Comparison of ENCODE assay signal across 20 cellular contexts in the genomic region with DNA sequence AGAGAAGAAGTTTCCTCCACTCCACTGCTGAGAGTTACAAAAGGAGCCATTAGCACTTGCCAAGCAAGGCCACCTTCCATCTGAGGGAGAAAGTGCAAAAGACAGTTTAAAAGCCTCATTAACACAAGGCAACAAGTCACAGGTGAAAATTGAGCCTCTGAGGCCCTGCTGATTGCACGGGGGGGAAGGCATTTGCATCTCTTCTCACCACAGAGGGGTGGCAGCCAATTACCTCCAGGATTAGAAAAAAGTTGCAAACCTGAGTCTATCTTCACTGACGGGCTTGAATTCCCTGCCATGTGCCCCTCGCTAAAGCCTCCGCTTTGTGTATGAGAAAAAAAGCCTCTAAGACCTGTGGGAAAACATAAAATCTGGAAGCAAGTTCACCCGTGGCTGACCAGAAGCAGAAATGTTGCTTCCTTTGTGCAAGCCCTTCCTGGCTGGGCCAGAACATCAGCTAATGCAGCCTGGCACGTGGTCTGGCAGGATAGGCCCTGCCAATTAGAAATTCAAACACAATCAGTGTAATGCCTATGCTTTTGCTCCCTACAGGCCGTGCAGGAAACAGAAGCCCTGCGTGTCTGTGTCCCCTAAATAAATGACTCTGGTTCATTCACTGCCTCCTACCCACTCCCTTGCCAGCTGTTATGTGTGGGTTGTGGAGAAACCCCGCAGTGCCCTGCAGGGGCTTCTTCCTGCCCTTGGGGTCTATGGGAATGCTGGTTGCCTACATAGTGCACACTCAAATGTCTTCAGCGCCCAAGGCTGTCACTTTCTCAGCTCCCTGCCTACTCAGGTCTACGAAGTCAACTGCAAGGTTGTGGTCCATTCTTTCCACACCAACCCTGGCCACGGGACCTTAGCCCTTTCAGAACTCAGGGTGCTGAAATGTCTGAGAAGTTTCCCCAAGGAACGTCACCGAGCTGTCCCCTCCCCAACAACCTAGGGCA.
DNase-seq lines count a peak whose midpoint lies in the region; ATAC-seq and TF ChIP-seq lines count a peak whose summit lies in the region.
"Had no signal": no experiment of that assay in that cellular context is flagged by ENCODE, and none has a peak within 500 bp of the region (broad histone marks: within the 10 kb centered on the region; RNA-seq: fewer than 3 reads in every experiment).

No MANE protein-coding gene starts in this region.

- DNase-seq in H9 (peak; percentile 55), SK-N-MC (ENCODE audit: low read depth, low spot score) (no peak), islet precursor cell (peak; percentile 41), SKM-1 (lab: John Stamatoyannopoulos, UW; ENCODE audit: unreplicated experiment) (no peak), NCI-H1105 (lab: John Stamatoyannopoulos, UW) (no peak)
- DNase-seq: ACHN; AML-193; Calu3; CD4-positive, alpha-beta T cell; DMS79; MV-4-11; NCI-H1436 treated with DMSO at 0.1 percent for 48 hours; NCI-H2029 treated with DMSO at 0.1 percent for 48 hours; NCI-H2171 treated with DMSO at 0.1 percent for 48 hours; NCI-H748 treated with DMSO at 0.1 percent for 48 hours; T-cell had no signal

- no CpG with 5 or more reads among the region's 14 CpGs for WGBS in H9 (ENCODE audit: extremely low coverage, insufficient read length, low lambda C conversion rate)

- H4K8ac ChIP-seq in H9 (replicated peaks; ENCODE audit: insufficient read length, low read depth, low read length), result no peak overlapping the region

- H3K4me1 ChIP-seq in H9 (ENCODE audit: insufficient read depth, low read length) (peaks cover 9% of the 10 kb centered on the region; the same call in 1 of the 2 replicates), parathyroid adenoma (no peaks in the 10 kb centered on the region)

- H2BK120ac ChIP-seq in H9 (ENCODE audit: low read depth, low read length, poor library complexity, severe bottlenecking), result no peak overlapping the region

- peak overlapping the region; percentile 68 for H4K91ac ChIP-seq in H9 (ENCODE audit: insufficient read length, low read depth, low read length)

- H3K79me2 ChIP-seq in H9 (ENCODE audit: insufficient read depth, low read length), result no peaks in the 10 kb centered on the region
- H3K79me2 ChIP-seq in parathyroid adenoma, result no peaks in the 10 kb centered on the region

- H4K20me1 ChIP-seq in H9 (ENCODE audit: control insufficient read depth, insufficient read depth, insufficient read length), result no peaks in the 10 kb centered on the region

- TF ChIP-seq CTCF in H9 (conservative IDR thresholded peaks at IDR 0.05) (no peak), parathyroid adenoma (IDR thresholded peaks at IDR 0.05) (no peak)

- H3K4me3 ChIP-seq in SK-N-MC, result peak overlapping the region; percentile 43; the same call in 1 of the 2 replicates
- H3K4me3 ChIP-seq in parathyroid adenoma (ENCODE audit: low read depth, low read length), result no peak overlapping the region
- H3K4me3 ChIP-seq: GM12878 had no signal

- H3T11ph ChIP-seq in H9 (ENCODE audit: low read length), result no peak overlapping the region

- no peak overlapping the region for H3K4ac ChIP-seq in H9 (ENCODE audit: low read depth, low read length)

- peaks cover 0 to 2% (median 0%) of the 10 kb centered on the region in 3 experiments; a peak in 1 of 7 replicates for H3K36me3 Mint-ChIP-seq in H9 (ENCODE audit: insufficient read depth in 1 of 3, low read depth in 3 of 3)
- H3K36me3 Mint-ChIP-seq: T-cell had no signal

- H3K4me2 ChIP-seq in H9 (ENCODE audit: insufficient read depth, insufficient read length, low read length), result no peak overlapping the region
- no peak overlapping the region for H3K4me2 ChIP-seq in parathyroid adenoma (ENCODE audit: low read length)

- ATAC-seq in GM21367 (IDR thresholded peaks at IDR 0.05; ENCODE audit: unreplicated experiment), result no peak
- ATAC-seq: GM12878, Panc1, T-cell had no signal

- H3K23me2 ChIP-seq in H9 (ENCODE audit: insufficient read length, low read depth, low read length, poor library complexity, severe bottlenecking), result no peaks in the 10 kb centered on the region

- H4K5ac ChIP-seq in H9 (ENCODE audit: insufficient read length, low read depth, low read length), result peak overlapping the region; percentile 12

- H3K9me3 ChIP-seq in H9 (ENCODE audit: control insufficient read depth, low read depth, low read length), result no peaks in the 10 kb centered on the region
- no peaks in the 10 kb centered on the region for H3K9me3 ChIP-seq in SK-N-MC (ENCODE audit: low read depth, low read length)
- no peaks in the 10 kb centered on the region for H3K9me3 ChIP-seq in parathyroid adenoma (ENCODE audit: control insufficient read depth, low read length)

- H3K27me3 ChIP-seq in H9 (ENCODE audit: insufficient read depth, low read length) (no peaks in the 10 kb centered on the region), parathyroid adenoma (ENCODE audit: control insufficient read depth, insufficient read depth, low read length) (no peaks in the 10 kb centered on the region)

- H2AFZ ChIP-seq in H9 (ENCODE audit: low read length) (peak overlapping the region; percentile 57), parathyroid adenoma (peak overlapping the region; percentile 28)

- H3K36me3 ChIP-seq in SK-N-MC (ENCODE audit: insufficient read depth, low read length), result no peaks in the 10 kb centered on the region
- no peaks in the 10 kb centered on the region for H3K36me3 ChIP-seq in parathyroid adenoma (ENCODE audit: control insufficient read depth, insufficient read depth, low read length)

- no peak overlapping the region for H2BK20ac ChIP-seq in H9 (ENCODE audit: low read depth, low read length, poor library complexity, severe bottlenecking)

- H3K4me3 Mint-ChIP-seq in H9, result peak overlapping the region in 1 of 2 experiments; percentile 17; a peak in 1 of 5 replicates
- H3K4me3 Mint-ChIP-seq: CD4-positive, alpha-beta T cell; T-cell had no signal

- H2AK5ac ChIP-seq in H9 (ENCODE audit: insufficient read length, low read length), result no peak overlapping the region

- H2BK5ac ChIP-seq in H9 (ENCODE audit: insufficient read length, low read length), result no peak overlapping the region

- no peaks in the 10 kb centered on the region for H3K79me1 ChIP-seq in H9 (ENCODE audit: insufficient read depth, low read depth, low read length, poor library complexity, severe bottlenecking)

- no peak overlapping the region for H2BK15ac ChIP-seq in H9 (ENCODE audit: low read depth, low read length)

- H3K4me1 Mint-ChIP-seq in H9, result peaks cover 46 to 53% of the 10 kb centered on the region in 2 experiments
- H3K4me1 Mint-ChIP-seq: T-cell had no signal

- no peak overlapping the region for H3K23ac ChIP-seq in H9 (ENCODE audit: insufficient read length, low read depth, low read length)

- H3K27me3 Mint-ChIP-seq in H9 (ENCODE audit: low read depth), result peaks cover 7% of the 10 kb centered on the region

- peak overlapping the region in 2 of 3 experiments; percentile 61 to 92; a peak in 3 of 7 replicates for H3K27ac Mint-ChIP-seq in H9
- H3K27ac Mint-ChIP-seq: CD4-positive, alpha-beta T cell; T-cell had no signal

- H3K9ac ChIP-seq in H9 (ENCODE audit: extremely low read depth, insufficient read length, low read length) (no peak overlapping the region), SK-N-MC (ENCODE audit: insufficient read length) (peak overlapping the region; percentile 15), parathyroid adenoma (no peak overlapping the region)

- H3K56ac ChIP-seq in H9 (ENCODE audit: insufficient read length, low read depth, low read length), result no peak overlapping the region

- H3K18ac ChIP-seq in H9 (ENCODE audit: insufficient read length, low read depth, low read length), result no peak overlapping the region

- no peak overlapping the region for H3K27ac ChIP-seq in H9 (ENCODE audit: insufficient read length, low read depth, low read length)
- H3K27ac ChIP-seq in SK-N-MC, result no peak overlapping the region
- H3K27ac ChIP-seq in parathyroid adenoma, result no peak overlapping the region

- H3K9me3 Mint-ChIP-seq in H9, result peaks cover 0 to 8% of the 10 kb centered on the region in 2 experiments; a peak in 3 of 5 replicates

- H2BK12ac ChIP-seq in H9 (ENCODE audit: insufficient read length, low read depth, low read length), result no peak overlapping the region

- peak overlapping the region; percentile 56 for H3K14ac ChIP-seq in H9 (ENCODE audit: insufficient read depth, low read length)

Comparison
In these comparisons a context has a peak if more than half of its experiments do, and no peak if none do; other contexts are left out.
1. DNase-seq: peak in H9 (single experiment) and islet precursor cell (single experiment); none in SK-N-MC (single experiment), SKM-1 (single experiment) and NCI-H1105 (single experiment).